Comparison of ENCODE assay signal across 7 cellular contexts in the genomic region with DNA sequence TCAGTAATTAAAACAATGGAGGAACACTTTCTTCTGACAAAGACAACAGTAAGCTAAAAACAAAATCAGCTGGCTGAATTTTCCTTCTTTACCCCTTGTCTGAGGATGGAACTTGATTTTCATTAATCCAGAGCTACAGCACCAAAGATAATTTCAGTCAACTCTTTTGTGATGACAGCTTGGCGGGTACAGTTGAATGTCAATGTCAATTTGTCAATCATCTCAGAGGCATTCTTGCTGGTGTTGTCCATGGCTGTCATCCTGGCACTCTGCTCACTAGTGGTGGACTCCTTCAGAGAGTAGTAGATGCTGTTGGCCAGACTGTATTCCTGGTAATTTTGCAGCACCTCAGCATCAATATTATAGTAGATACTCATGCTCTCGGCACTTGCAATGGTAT.
"Had no signal": no experiment of that assay in that cellular context is flagged by ENCODE, and none has a peak within 500 bp of the region (broad histone marks: within the 10 kb centered on the region; RNA-seq: fewer than 3 reads in every experiment).

No MANE protein-coding gene starts in this region.

- ATAC-seq: GM12878 had no signal

- FAIRE-seq: GM12878, GM12891, GM12892, GM18507, GM19239 had no signal

- H3K4me3 ChIP-seq: GM12878 had no signal

- DNase-seq: GDM1, GF-D8 had no signal
